ENCODE assay signal across 8 cellular contexts in genomic region chr17:65455972-65456343, GRCh38.
A peak's percentile ranks its signal among the peaks of the same experiment; 100 is the strongest.
DNase-seq lines count a peak whose midpoint lies in the region; ATAC-seq and TF ChIP-seq lines count a peak whose summit lies in the region.

No MANE protein-coding gene starts in this region.

- TF ChIP-seq CTCF in DND-41 (IDR thresholded peaks at IDR 0.05; ENCODE audit: borderline replicate concordance, extremely low read depth, low read length, poor library complexity, severe bottlenecking): peak; percentile 52
- peak; percentile 28; the same call in 1 of the 2 replicates for TF ChIP-seq CTCF in OCI-LY1 (IDR thresholded peaks at IDR 0.05; ENCODE audit: low read length)
- peak; percentile 20 for TF ChIP-seq CTCF in nephron progenitor cell (IDR thresholded peaks at IDR 0.05)
- TF ChIP-seq CTCF in tibial nerve (IDR thresholded peaks at IDR 0.05): peak in 2 of 5 experiments; percentile 9 to 24

- no peak overlapping the region for H3K4me2 ChIP-seq in DND-41 (ENCODE audit: insufficient read depth, low read length)
- no peak overlapping the region for H3K4me2 ChIP-seq in OCI-LY1 (ENCODE audit: low read length)

- no peak overlapping the region for H3K4me3 ChIP-seq in DND-41 (ENCODE audit: low read depth in 1 of 2, low read length in 2 of 2)
- no peak overlapping the region for H3K4me3 ChIP-seq in OCI-LY1 (ENCODE audit: low read depth, low read length, poor library complexity, severe bottlenecking)
- no peak overlapping the region for H3K4me3 ChIP-seq in tibial nerve

- H3K27me3 Mint-ChIP-seq in effector memory CD8-positive, alpha-beta T cell: peaks cover 12 to 21% of the 10 kb centered on the region in 2 donors
- no peaks in the 10 kb centered on the region for H3K27me3 Mint-ChIP-seq in nephron progenitor cell (ENCODE audit: low read depth, poor library complexity)

- TF ChIP-seq POLR2A in tibial nerve (IDR thresholded peaks at IDR 0.05): no peak

- H3F3A ChIP-seq in OCI-LY1 (ENCODE audit: insufficient read depth, low read length): no peaks in the 10 kb centered on the region

- H2AFZ ChIP-seq in DND-41 (ENCODE audit: low read depth, low read length) (no peak overlapping the region), OCI-LY1 (ENCODE audit: low read length) (no peak overlapping the region)

- H3K9me3 Mint-ChIP-seq in effector memory CD8-positive, alpha-beta T cell: no peaks in the 10 kb centered on the region
- H3K9me3 Mint-ChIP-seq in nephron progenitor cell: peaks cover 12% of the 10 kb centered on the region

- H3K4me1 ChIP-seq in DND-41 (ENCODE audit: insufficient read depth, low read length): no peaks in the 10 kb centered on the region
- H3K4me1 ChIP-seq in OCI-LY1 (ENCODE audit: insufficient read depth, low read length, severe bottlenecking): no peaks in the 10 kb centered on the region
- H3K4me1 ChIP-seq in tibial nerve: peaks cover 0 to 19% (median 0%) of the 10 kb centered on the region in 4 donors

- 25 to 44% methylated on average over 7 of the region's 7 CpGs for WGBS in tibial nerve, 2 donors

- H3K27ac ChIP-seq in DND-41 (ENCODE audit: low read length) (no peak overlapping the region), OCI-LY1 (ENCODE audit: low read depth, low read length, poor library complexity, severe bottlenecking) (no peak overlapping the region), tibial nerve (no peak overlapping the region)

- H3K36me3 Mint-ChIP-seq in effector memory CD8-positive, alpha-beta T cell (ENCODE audit: insufficient read depth): no peaks in the 10 kb centered on the region
- H3K36me3 Mint-ChIP-seq in nephron progenitor cell (ENCODE audit: low read depth): no peaks in the 10 kb centered on the region

- no peaks in the 10 kb centered on the region for H3K4me1 Mint-ChIP-seq in effector memory CD8-positive, alpha-beta T cell (ENCODE audit: low read depth in 2 of 2)
- peaks cover 53% of the 10 kb centered on the region for H3K4me1 Mint-ChIP-seq in nephron progenitor cell

- H3K9ac ChIP-seq in DND-41 (ENCODE audit: low read depth, low read length) (no peak overlapping the region), OCI-LY1 (ENCODE audit: low read length) (no peak overlapping the region)

- TF ChIP-seq EP300 in tibial nerve (IDR thresholded peaks at IDR 0.05): no peak

- H3K36me3 ChIP-seq in DND-41 (ENCODE audit: insufficient read depth, low read length) (no peaks in the 10 kb centered on the region), OCI-LY1 (ENCODE audit: insufficient read depth, low read length) (no peaks in the 10 kb centered on the region), tibial nerve (no peaks in the 10 kb centered on the region)

- H3K9me2 ChIP-seq in OCI-LY1 (ENCODE audit: low read depth, low read length): no peaks in the 10 kb centered on the region

- H4K20me1 ChIP-seq in DND-41 (ENCODE audit: insufficient read depth, low read length): no peaks in the 10 kb centered on the region
- H4K20me1 ChIP-seq in OCI-LY1 (ENCODE audit: insufficient read depth, low read length): no peaks in the 10 kb centered on the region

- no peak for ATAC-seq in DND-41 (ENCODE audit: insufficient read depth, low read depth)
- no peak for ATAC-seq in effector memory CD8-positive, alpha-beta T cell (replicated peaks)

- peak overlapping the region; percentile 7 to 32 for H3K27ac Mint-ChIP-seq in effector memory CD8-positive, alpha-beta T cell
- no peak overlapping the region for H3K27ac Mint-ChIP-seq in nephron progenitor cell

- no peaks in the 10 kb centered on the region for H3K27me3 ChIP-seq in DND-41 (ENCODE audit: insufficient read depth, low read length, poor library complexity)
- H3K27me3 ChIP-seq in OCI-LY1 (ENCODE audit: insufficient read depth, low read length): no peaks in the 10 kb centered on the region
- H3K27me3 ChIP-seq in tibial nerve: no peaks in the 10 kb centered on the region

- no peak overlapping the region for H3K4me3 Mint-ChIP-seq in effector memory CD8-positive, alpha-beta T cell
- no peak overlapping the region for H3K4me3 Mint-ChIP-seq in nephron progenitor cell

- no peaks in the 10 kb centered on the region for H3K9me3 ChIP-seq in DND-41 (ENCODE audit: insufficient read depth, low read length, severe bottlenecking)
- H3K9me3 ChIP-seq in OCI-LY1 (ENCODE audit: low read length): no peaks in the 10 kb centered on the region
- no peaks in the 10 kb centered on the region for H3K9me3 ChIP-seq in tibial nerve

- H3K79me2 ChIP-seq in DND-41 (ENCODE audit: insufficient read depth, low read length): no peaks in the 10 kb centered on the region
- H3K79me2 ChIP-seq in OCI-LY1 (ENCODE audit: insufficient read depth, low read length): no peaks in the 10 kb centered on the region

- DNase-seq in DND-41 (peak; percentile 7), nephron progenitor cell (peak; percentile 21), tibial nerve (ENCODE audit: low spot score in 2 of 2) (no peak), NCI-H1694 treated with DMSO at 0.1 percent for 48 hours (lab: John Stamatoyannopoulos, UW) (no peak), COLO829 (ENCODE audit: low spot score) (no peak), NCI-H2107 (lab: John Stamatoyannopoulos, UW) (no peak)
- DNase-seq in effector memory CD8-positive, alpha-beta T cell: no peak

Comparison
In these comparisons a context has a peak if more than half of its experiments do, and no peak if none do; other contexts are left out.
1. DNase-seq: peak in DND-41 (single experiment) and nephron progenitor cell (single experiment); none in effector memory CD8-positive, alpha-beta T cell (0 of 3), tibial nerve (0 of 2), NCI-H1694 treated with DMSO at 0.1 percent for 48 hours (single experiment), COLO829 (single experiment) and NCI-H2107 (single experiment).